12 cellular contexts compared by ENCODE assay signal in genomic region chr4:47525154-47525819, GRCh38. TPM values are rescaled to one million over a fixed set of nuclear protein-coding genes. Genes with fewer than 3 reads are reported as not detected.
DNase-seq lines count a peak whose midpoint lies in the region; ATAC-seq, FAIRE-seq and TF ChIP-seq lines count a peak whose summit lies in the region.
"Had no signal": no experiment of that assay in that cellular context is flagged by ENCODE, and none has a peak within 500 bp of the region (broad histone marks: within the 10 kb centered on the region; RNA-seq: fewer than 3 reads in every experiment).

No MANE protein-coding gene starts in this region.

- peak overlapping the region; percentile 77 to 99 for H4K8ac ChIP-seq in IMR-90 (ENCODE audit: low read depth in 2 of 2, low read length in 2 of 2)

- H3K4ac ChIP-seq in IMR-90 (ENCODE audit: low read depth, low read length) = peak overlapping the region; percentile 99

- POLR2A ChIA-PET in IMR-90 (lab: Charles Lee; ENCODE audit: unreplicated experiment) = no interaction called here

- FAIRE-seq in urothelium cell line (lab: Jason Lieb, UNC) = no peak

- H4K91ac ChIP-seq in IMR-90 (ENCODE audit: insufficient read depth, low read depth, low read length) = peak overlapping the region; percentile 95; the same call in 1 of the 2 replicates

- peak overlapping the region; percentile 100 for H3K23ac ChIP-seq in IMR-90 (ENCODE audit: low read depth, low read length)

- DNase-seq in IMR-90 (peak; percentile 97), chondrocyte (ENCODE audit: low spot score) (no peak), kidney epithelial cell (ENCODE audit: low read depth) (peak; percentile 82), urothelium cell line (ENCODE audit: low spot score) (peak; percentile 52), endothelial cell (ENCODE audit: low spot score) (no peak), RPMI8226 (no peak), posterior cingulate gyrus (no peak), KG1 (lab: John Stamatoyannopoulos, UW) (no peak)
- DNase-seq: activated naive CD4-positive, alpha-beta T cell treated with anti-CD3 and anti-CD28 coated beads, Interleukin-2, amount 10 ng/mL, durations not matched to agents 7 days and 5 days; NCI-H446; psoas muscle; stimulated activated naive B cell treated with anti-CD40 and anti-IgM and Interleukin-4, amounts not matched to agents 10 μg/mL and 1 μg/mL and 100 μg/mL, for 72 hours had no signal

- no peaks in the 10 kb centered on the region for H3K27me3 Mint-ChIP-seq in chondrocyte (ENCODE audit: low read depth)
- H3K27me3 Mint-ChIP-seq in endothelial cell (ENCODE audit: unreplicated experiment) = no peaks in the 10 kb centered on the region
- H3K27me3 Mint-ChIP-seq: activated naive CD4-positive, alpha-beta T cell treated with anti-CD3 and anti-CD28 coated beads, Interleukin-2, amount 10 ng/mL, durations not matched to agents 7 days and 5 days; stimulated activated naive B cell treated with anti-CD40 and anti-IgM and Interleukin-4, amounts not matched to agents 10 μg/mL and 1 μg/mL and 100 μg/mL, for 72 hours had no signal

- peak overlapping the region; percentile 98 for H3K14ac ChIP-seq in IMR-90 (replicated peaks; ENCODE audit: low read depth, low read length)

- WGBS in IMR-90 (ENCODE audit: extremely low coverage in 2 of 2, insufficient read length in 1 of 2), 2 experiments = no CpG with 5 or more reads among the region's 5 CpGs

- BruUV-seq in IMR-90 (replicated peaks; lab: Mats Ljungman, UMichigan) = no TSS peak

- H3K9me3 Mint-ChIP-seq in chondrocyte (ENCODE audit: low read depth) (peaks cover 19% of the 10 kb centered on the region), endothelial cell (ENCODE audit: unreplicated experiment) (no peaks in the 10 kb centered on the region)

- H3K9ac ChIP-seq in IMR-90 (ENCODE audit: low read depth, low read length) = no peak overlapping the region

- intact Hi-C loops in IMR-90 (cut with micrococcal nuclease) = no loop called here
- intact Hi-C loops in posterior cingulate gyrus (cut with DNase I) = no loop called here

- H3K9me3 ChIP-seq in IMR-90 (ENCODE audit: control insufficient read depth, insufficient read depth, low read length) = no peaks in the 10 kb centered on the region; the same call in 1 of the 2 replicates

- H3K4me2 ChIP-seq in IMR-90 (ENCODE audit: low read depth, low read length) = peak overlapping the region; percentile 73

- peak overlapping the region; percentile 98 for H2BK15ac ChIP-seq in IMR-90 (ENCODE audit: low read depth, low read length)

- TF ChIP-seq POLR2A in IMR-90 (IDR thresholded peaks at IDR 0.05; ENCODE audit: low read depth, low read length) = no peak

- peak overlapping the region; percentile 100 for H2BK20ac ChIP-seq in IMR-90 (ENCODE audit: low read depth, low read length)

- H3K36me3 ChIP-seq in IMR-90 (ENCODE audit: control insufficient read depth, insufficient read depth, low read length) = peaks cover 5% of the 10 kb centered on the region
- no peaks in the 10 kb centered on the region for H3K36me3 ChIP-seq in kidney epithelial cell (ENCODE audit: control insufficient read depth, insufficient read depth, low read length)

- in situ Hi-C loops in IMR-90 (cut with MboI; ENCODE audit: low sequenced_read_pairs) = no loop called here

- H3K27me3 ChIP-seq in IMR-90 (ENCODE audit: control insufficient read depth, insufficient read depth, low read length) = no peaks in the 10 kb centered on the region
- no peaks in the 10 kb centered on the region for H3K27me3 ChIP-seq in kidney epithelial cell (ENCODE audit: control insufficient read depth, insufficient read depth, low read length)

- peaks cover 16 to 33% of the 10 kb centered on the region in 2 experiments; a peak in 3 of 4 replicates for H3K79me1 ChIP-seq in IMR-90 (ENCODE audit: low read depth in 1 of 2, low read length in 2 of 2)

- no peak overlapping the region; the same call in 1 of the 2 replicates for H4K5ac ChIP-seq in IMR-90 (ENCODE audit: low read depth, low read length)

- H3K4me1 ChIP-seq in IMR-90 (ENCODE audit: control insufficient read depth, insufficient read depth, low read length) = peaks cover 2% of the 10 kb centered on the region; the same call in 1 of the 2 replicates
- H3K4me1 ChIP-seq: psoas muscle had no signal

- peak overlapping the region; percentile 97 for H3K27ac ChIP-seq in IMR-90 (ENCODE audit: insufficient read depth, low read length)
- H3K27ac ChIP-seq: psoas muscle had no signal

- peaks cover 65% of the 10 kb centered on the region for H3K4me1 Mint-ChIP-seq in chondrocyte (ENCODE audit: low read depth)
- H3K4me1 Mint-ChIP-seq in endothelial cell (ENCODE audit: unreplicated experiment) = no peaks in the 10 kb centered on the region

- no peak for TF ChIP-seq RAD21 in IMR-90 (IDR thresholded peaks at IDR 0.05; ENCODE audit: low read length)

- no peak for TF ChIP-seq CTCF in IMR-90 (conservative IDR thresholded peaks at IDR 0.05; ENCODE audit: low read depth, low read length)
- TF ChIP-seq CTCF in chondrocyte (IDR thresholded peaks at IDR 0.05) = no peak
- no peak for TF ChIP-seq CTCF in kidney epithelial cell (IDR thresholded peaks at IDR 0.05; ENCODE audit: insufficient read depth, low read length, poor library complexity, severe bottlenecking)
- TF ChIP-seq CTCF in endothelial cell (IDR thresholded peaks at IDR 0.05; ENCODE audit: unreplicated experiment) = no peak

- H3K56ac ChIP-seq in IMR-90 (ENCODE audit: extremely low read depth, insufficient read depth, low read length) = peak overlapping the region; percentile 95

- H3K18ac ChIP-seq in IMR-90 (ENCODE audit: low read depth, low read length) = peak overlapping the region; percentile 99

- peak overlapping the region; percentile 95 for H3K27ac Mint-ChIP-seq in chondrocyte (ENCODE audit: unreplicated experiment)
- H3K27ac Mint-ChIP-seq in endothelial cell (ENCODE audit: unreplicated experiment) = no peak overlapping the region
- H3K27ac Mint-ChIP-seq: activated naive CD4-positive, alpha-beta T cell treated with anti-CD3 and anti-CD28 coated beads, Interleukin-2, amount 10 ng/mL, durations not matched to agents 7 days and 5 days; stimulated activated naive B cell treated with anti-CD40 and anti-IgM and Interleukin-4, amounts not matched to agents 10 μg/mL and 1 μg/mL and 100 μg/mL, for 72 hours had no signal

- no peaks in the 10 kb centered on the region for H4K20me1 ChIP-seq in IMR-90 (ENCODE audit: insufficient read depth, low read length)

- H2AFZ ChIP-seq in IMR-90 (replicated peaks; ENCODE audit: low read length, poor library complexity) = no peak overlapping the region

- peak overlapping the region; percentile 100 for H2BK120ac ChIP-seq in IMR-90 (ENCODE audit: low read depth, low read length)

- H2AK5ac ChIP-seq in IMR-90 (ENCODE audit: low read depth, low read length) = peak overlapping the region; percentile 96; the same call in 1 of the 2 replicates

- no peak overlapping the region for H3K4me3 ChIP-seq in IMR-90 (ENCODE audit: insufficient read depth, low read depth, low read length)
- H3K4me3 ChIP-seq in kidney epithelial cell (ENCODE audit: low read depth, low read length) = no peak overlapping the region
- H3K4me3 ChIP-seq: psoas muscle had no signal

- ATAC-seq in IMR-90 (ENCODE audit: low read depth) = peak; percentile 88
- ATAC-seq: stimulated activated naive B cell treated with anti-CD40 and anti-IgM and Interleukin-4, amounts not matched to agents 10 μg/mL and 1 μg/mL and 100 μg/mL, for 72 hours had no signal

- H3K4me3 Mint-ChIP-seq in chondrocyte (ENCODE audit: unreplicated experiment) (no peak overlapping the region), endothelial cell (ENCODE audit: unreplicated experiment) (no peak overlapping the region)
- H3K4me3 Mint-ChIP-seq: activated naive CD4-positive, alpha-beta T cell treated with anti-CD3 and anti-CD28 coated beads, Interleukin-2, amount 10 ng/mL, durations not matched to agents 7 days and 5 days; stimulated activated naive B cell treated with anti-CD40 and anti-IgM and Interleukin-4, amounts not matched to agents 10 μg/mL and 1 μg/mL and 100 μg/mL, for 72 hours had no signal

- H3K36me3 Mint-ChIP-seq in chondrocyte (ENCODE audit: low read depth) (peaks cover 36% of the 10 kb centered on the region), endothelial cell (ENCODE audit: low read depth, unreplicated experiment) (peaks cover 16% of the 10 kb centered on the region)

- CTCF ChIA-PET in IMR-90 (lab: Yijun Ruan, JAX) = no interaction called here

- dilution Hi-C loops in IMR-90 (cut with HindIII; ENCODE audit: low sequenced_read_pairs, unreplicated experiment) = no loop called here

- H2BK5ac ChIP-seq in IMR-90 (ENCODE audit: low read depth, low read length, poor library complexity, severe bottlenecking) = peak overlapping the region; percentile 100

- no peaks in the 10 kb centered on the region for H3K9me1 ChIP-seq in IMR-90 (ENCODE audit: insufficient read depth, low read length)

- no peak overlapping the region for H2AK9ac ChIP-seq in IMR-90 (replicated peaks; ENCODE audit: low read depth, low read length, poor library complexity)

TF ChIP-seq in IMR-90, 13 proteins besides CTCF, POLR2A, EP300 and RAD21:
- peak; percentile 94 for TF ChIP-seq NFE2L2 (IDR thresholded peaks at IDR 0.05; ENCODE audit: low read depth, low read length)
- TF ChIP-seq CEBPB (IDR thresholded peaks at IDR 0.05; ENCODE audit: low read depth, low read length) = peak; percentile 99
- peak; percentile 84 for TF ChIP-seq MAFK (IDR thresholded peaks at IDR 0.05; ENCODE audit: low read depth, low read length)
- TF ChIP-seq ELK1 (IDR thresholded peaks at IDR 0.05; ENCODE audit: borderline replicate concordance, low read depth, low read length) = no peak
- peak; percentile 88 for TF ChIP-seq FOS (IDR thresholded peaks at IDR 0.05; ENCODE audit: low read depth, low read length)
- TF ChIP-seq CHD1 (IDR thresholded peaks at IDR 0.05; ENCODE audit: low read depth, low read length) = no peak
TF ChIP-seq in IMR-90: peak in this region for 4.

RNA-seq across cellular contexts. Expression of gene ATP10D, which starts 40.2 kb away (rescaled TPM):
- total RNA-seq in IMR-90 (2012; rRNA removed) = 90.3 and 135 TPM in 2 replicates
- 26.1 and 28.9 TPM in 2 replicates for polyA plus RNA-seq in IMR-90 (2012; rRNA removed)
- 15.2 and 42.0 TPM in 2 replicates for polyA plus RNA-seq in IMR-90 (2012; cell fraction: cytosol; rRNA removed)
- 19.7 and 67.8 TPM in 2 replicates for polyA plus RNA-seq in IMR-90 (2012; cell fraction: nucleus; rRNA removed; ENCODE audit: low replicate concordance)
- 48.1 to 89.6 TPM (median 49.0 TPM) in 3 replicates for total RNA-seq in chondrocyte
- total RNA-seq in kidney epithelial cell = 11.3 and 13.9 TPM in 2 replicates
- total RNA-seq in endothelial cell (ENCODE audit: unreplicated experiment) = 9.3 TPM

Comparison
In these comparisons a context has a peak if more than half of its experiments do, and no peak if none do; other contexts are left out.
1. DNase-seq: peak in IMR-90 (single experiment), kidney epithelial cell (single experiment) and urothelium cell line (single experiment); none in chondrocyte (single experiment), endothelial cell (single experiment), RPMI8226 (single experiment), posterior cingulate gyrus (0 of 10) and KG1 (single experiment).